In the genomic region with DNA sequence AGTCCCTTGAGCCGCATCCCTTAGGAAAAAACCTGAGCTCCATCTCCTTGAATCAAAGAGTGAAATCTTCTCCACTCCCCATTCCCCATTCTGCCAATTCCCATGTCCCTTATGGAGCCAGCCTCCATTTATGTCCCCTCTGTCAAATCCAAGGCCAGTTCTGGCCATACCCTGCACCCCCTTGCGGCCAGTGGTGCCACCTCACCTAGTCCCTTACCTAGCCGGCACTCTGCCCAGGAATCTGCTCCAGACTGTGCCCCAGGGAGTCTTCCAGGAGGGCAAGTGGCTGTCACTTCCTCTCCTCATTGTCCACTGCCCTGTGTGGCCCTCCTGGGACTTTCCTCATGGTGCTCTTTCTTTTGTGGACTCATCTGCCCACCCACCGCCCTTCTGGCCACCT, we compare ENCODE assay signal across 18 cellular contexts.
A peak's percentile ranks its signal among the peaks of the same experiment; 100 is the strongest.
DNase-seq lines count a peak whose midpoint lies in the region; ATAC-seq and TF ChIP-seq lines count a peak whose summit lies in the region.
"Had no signal": no experiment of that assay in that cellular context is flagged by ENCODE, and none has a peak within 500 bp of the region (broad histone marks: within the 10 kb centered on the region; RNA-seq: fewer than 3 reads in every experiment).

No MANE protein-coding gene starts in this region.

- BruUV-seq in Calu3 (replicated peaks; lab: Mats Ljungman, UMichigan), result no TSS peak

- no peak overlapping the region for H3K9ac ChIP-seq in MM.1S (ENCODE audit: low read length)
- H3K9ac ChIP-seq: BLaER1 had no signal

- no peaks in the 10 kb centered on the region for H3F3A ChIP-seq in MM.1S (ENCODE audit: insufficient read depth, low read length)

- H3K79me2 ChIP-seq in MM.1S (ENCODE audit: low read length), result no peaks in the 10 kb centered on the region

- DNase-seq in Calu3, result peak; percentile 29
- DNase-seq in MM.1S, result no peak
- no peak for DNase-seq in choroid plexus epithelial cell (ENCODE audit: low read depth)
- no peak for DNase-seq in MG63
- no peak for DNase-seq in H7
- DNase-seq in activated T-helper 2 cell treated with anti-CD3 and anti-CD28 coated beads, Interferon-gamma antibody, Interleukin-2, Interleukin-4, amounts not matched to agents 10 μg/mL and 5 μg/mL and 100 μg/mL, durations not matched to agents 14 hours and 24 hours and 36 hours (ENCODE audit: low spot score), result no peak
- DNase-seq in stimulated activated effector memory CD8-positive, alpha-beta T cell treated with anti-CD3 and anti-CD28 coated beads, Interleukin-12 subunit alpha, Interleukin-12 subunit beta, amount 100 ng/mL, for 72 hours (ENCODE audit: low spot score in 2 of 2), result no peak
- DNase-seq: activated CD4-positive, alpha-beta T cell treated with anti-CD3 and anti-CD28 coated beads, Interleukin-2, amount 50 U/mL, for 48 hours; activated T-cell treated with anti-CD3 and anti-CD28 coated beads, Interleukin-2, amount 50 U/mL, for 48 hours; DMS153; heart right ventricle; MV-4-11; NCI-H2107; psoas muscle; stimulated activated naive B cell treated with anti-CD40 and anti-IgM and Interleukin-4, amounts not matched to agents 10 μg/mL and 1 μg/mL and 100 μg/mL, for 72 hours had no signal

- ATAC-seq in stimulated activated effector memory CD8-positive, alpha-beta T cell treated with anti-CD3 and anti-CD28 coated beads, Interleukin-12 subunit alpha, Interleukin-12 subunit beta, amount 100 ng/mL, for 72 hours, result no peak
- ATAC-seq: stimulated activated naive B cell treated with anti-CD40 and anti-IgM and Interleukin-4, amounts not matched to agents 10 μg/mL and 1 μg/mL and 100 μg/mL, for 72 hours had no signal

- TF ChIP-seq CTCF in Calu3 (IDR thresholded peaks at IDR 0.05; ENCODE audit: unreplicated experiment), result no peak
- TF ChIP-seq CTCF in GM12872 (IDR thresholded peaks at IDR 0.05; ENCODE audit: insufficient read depth, low read depth, low read length), result peak; percentile 42; the same call in 2 of the 3 replicates
- peak; percentile 27 for TF ChIP-seq CTCF in MM.1S (IDR thresholded peaks at IDR 0.05; ENCODE audit: low read length)
- peak; percentile 19 for TF ChIP-seq CTCF in choroid plexus epithelial cell (conservative IDR thresholded peaks at IDR 0.05; ENCODE audit: low read depth, low read length)

- H3K27me3 Mint-ChIP-seq in Calu3 (ENCODE audit: unreplicated experiment), result peaks cover 82% of the 10 kb centered on the region
- H3K27me3 Mint-ChIP-seq in activated T-helper 2 cell treated with anti-CD3 and anti-CD28 coated beads, Interferon-gamma antibody, Interleukin-2, Interleukin-4, amounts not matched to agents 10 μg/mL and 5 μg/mL and 100 μg/mL, durations not matched to agents 14 hours and 24 hours and 36 hours (ENCODE audit: low read depth), result no peaks in the 10 kb centered on the region

- no peaks in the 10 kb centered on the region for H3K9me3 Mint-ChIP-seq in Calu3 (ENCODE audit: low read depth, unreplicated experiment)
- H3K9me3 Mint-ChIP-seq in activated T-helper 2 cell treated with anti-CD3 and anti-CD28 coated beads, Interferon-gamma antibody, Interleukin-2, Interleukin-4, amounts not matched to agents 10 μg/mL and 5 μg/mL and 100 μg/mL, durations not matched to agents 14 hours and 24 hours and 36 hours, result no peaks in the 10 kb centered on the region
- H3K9me3 Mint-ChIP-seq in stimulated activated effector memory CD8-positive, alpha-beta T cell treated with anti-CD3 and anti-CD28 coated beads, Interleukin-12 subunit alpha, Interleukin-12 subunit beta, amount 100 ng/mL, for 72 hours, result no peaks in the 10 kb centered on the region

- CTCF ChIA-PET in Calu3 (lab: Charles Lee), result interaction anchor here (0.7 kb wide), 1 partner anchor 770 kb away, joined by 4 read pairs; no protein-coding TSS in a partner anchor

- H3K9me2 ChIP-seq in MM.1S (replicated peaks; ENCODE audit: insufficient read depth, low read length), result no peaks in the 10 kb centered on the region

- H3K36me3 ChIP-seq in MM.1S (replicated peaks; ENCODE audit: insufficient read depth, low read length), result no peaks in the 10 kb centered on the region
- no peaks in the 10 kb centered on the region for H3K36me3 ChIP-seq in MG63
- H3K36me3 ChIP-seq in H7 (replicated peaks; ENCODE audit: control insufficient read depth, insufficient read depth, low read length), result no peaks in the 10 kb centered on the region
- H3K36me3 ChIP-seq: BLaER1, breast epithelium, heart right ventricle had no signal

- no peaks in the 10 kb centered on the region for H3K9me3 ChIP-seq in MM.1S (replicated peaks; ENCODE audit: insufficient read depth, low read length)
- no peaks in the 10 kb centered on the region for H3K9me3 ChIP-seq in MG63
- H3K9me3 ChIP-seq: BLaER1, breast epithelium, heart right ventricle, psoas muscle had no signal

- no peak overlapping the region for H3K27ac Mint-ChIP-seq in Calu3 (ENCODE audit: unreplicated experiment)
- no peak overlapping the region for H3K27ac Mint-ChIP-seq in activated T-helper 2 cell treated with anti-CD3 and anti-CD28 coated beads, Interferon-gamma antibody, Interleukin-2, Interleukin-4, amounts not matched to agents 10 μg/mL and 5 μg/mL and 100 μg/mL, durations not matched to agents 14 hours and 24 hours and 36 hours
- H3K27ac Mint-ChIP-seq in stimulated activated effector memory CD8-positive, alpha-beta T cell treated with anti-CD3 and anti-CD28 coated beads, Interleukin-12 subunit alpha, Interleukin-12 subunit beta, amount 100 ng/mL, for 72 hours, result no peak overlapping the region
- H3K27ac Mint-ChIP-seq: stimulated activated naive B cell treated with anti-CD40 and anti-IgM and Interleukin-4, amounts not matched to agents 10 μg/mL and 1 μg/mL and 100 μg/mL, for 72 hours had no signal

- no peaks in the 10 kb centered on the region for H4K20me1 ChIP-seq in MM.1S (ENCODE audit: insufficient read depth, low read length)
- H4K20me1 ChIP-seq: BLaER1 had no signal

- H3K4me1 ChIP-seq in MM.1S (ENCODE audit: low read length), result no peaks in the 10 kb centered on the region
- H3K4me1 ChIP-seq: BLaER1, breast epithelium, psoas muscle had no signal

- H2AFZ ChIP-seq in MM.1S (ENCODE audit: low read length), result no peak overlapping the region

- intact Hi-C loops in Calu3 (cut with micrococcal nuclease; ENCODE audit: unreplicated experiment), result no loop called here
- intact Hi-C loops in activated T-helper 2 cell treated with anti-CD3 and anti-CD28 coated beads, Interferon-gamma antibody, Interleukin-2, Interleukin-4, amounts not matched to agents 10 μg/mL and 5 μg/mL and 100 μg/mL, durations not matched to agents 14 hours and 24 hours and 36 hours (cut with micrococcal nuclease), result no loop called here

- no peak overlapping the region for H3K27ac ChIP-seq in MM.1S (ENCODE audit: low read length)
- H3K27ac ChIP-seq: BLaER1, breast epithelium, heart right ventricle, psoas muscle had no signal

- H3K4me2 ChIP-seq in MM.1S (ENCODE audit: low read depth, low read length), result no peak overlapping the region
- H3K4me2 ChIP-seq: BLaER1 had no signal

- no peaks in the 10 kb centered on the region for H3K36me3 Mint-ChIP-seq in Calu3 (ENCODE audit: insufficient read depth, unreplicated experiment)
- H3K36me3 Mint-ChIP-seq in activated T-helper 2 cell treated with anti-CD3 and anti-CD28 coated beads, Interferon-gamma antibody, Interleukin-2, Interleukin-4, amounts not matched to agents 10 μg/mL and 5 μg/mL and 100 μg/mL, durations not matched to agents 14 hours and 24 hours and 36 hours (ENCODE audit: low read depth), result no peaks in the 10 kb centered on the region
- H3K36me3 Mint-ChIP-seq in stimulated activated effector memory CD8-positive, alpha-beta T cell treated with anti-CD3 and anti-CD28 coated beads, Interleukin-12 subunit alpha, Interleukin-12 subunit beta, amount 100 ng/mL, for 72 hours, result no peaks in the 10 kb centered on the region

- no peaks in the 10 kb centered on the region for H3K4me1 Mint-ChIP-seq in Calu3 (ENCODE audit: low read depth, unreplicated experiment)
- no peaks in the 10 kb centered on the region for H3K4me1 Mint-ChIP-seq in activated T-helper 2 cell treated with anti-CD3 and anti-CD28 coated beads, Interferon-gamma antibody, Interleukin-2, Interleukin-4, amounts not matched to agents 10 μg/mL and 5 μg/mL and 100 μg/mL, durations not matched to agents 14 hours and 24 hours and 36 hours (ENCODE audit: low read depth)
- H3K4me1 Mint-ChIP-seq in stimulated activated effector memory CD8-positive, alpha-beta T cell treated with anti-CD3 and anti-CD28 coated beads, Interleukin-12 subunit alpha, Interleukin-12 subunit beta, amount 100 ng/mL, for 72 hours, result no peaks in the 10 kb centered on the region
- H3K4me1 Mint-ChIP-seq: stimulated activated naive B cell treated with anti-CD40 and anti-IgM and Interleukin-4, amounts not matched to agents 10 μg/mL and 1 μg/mL and 100 μg/mL, for 72 hours had no signal

- H3K27me3 ChIP-seq in MM.1S (replicated peaks; ENCODE audit: insufficient read depth, low read length), result no peaks in the 10 kb centered on the region
- H3K27me3 ChIP-seq in MG63, result no peaks in the 10 kb centered on the region
- no peaks in the 10 kb centered on the region for H3K27me3 ChIP-seq in H7 (ENCODE audit: control insufficient read depth, insufficient read depth, low read length)
- H3K27me3 ChIP-seq: BLaER1, breast epithelium, heart right ventricle had no signal

- H3K4me3 ChIP-seq in MM.1S (ENCODE audit: low read length) (no peak overlapping the region), choroid plexus epithelial cell (ENCODE audit: low read depth, low read length) (no peak overlapping the region), MG63 (no peak overlapping the region), H7 (ENCODE audit: insufficient read depth, low read depth, low read length) (no peak overlapping the region)
- H3K4me3 ChIP-seq: BLaER1, breast epithelium, heart right ventricle, psoas muscle had no signal

- no peak overlapping the region for H3K4me3 Mint-ChIP-seq in Calu3 (ENCODE audit: low read depth, unreplicated experiment)
- no peak overlapping the region for H3K4me3 Mint-ChIP-seq in activated T-helper 2 cell treated with anti-CD3 and anti-CD28 coated beads, Interferon-gamma antibody, Interleukin-2, Interleukin-4, amounts not matched to agents 10 μg/mL and 5 μg/mL and 100 μg/mL, durations not matched to agents 14 hours and 24 hours and 36 hours (ENCODE audit: low read depth)
- no peak overlapping the region for H3K4me3 Mint-ChIP-seq in stimulated activated effector memory CD8-positive, alpha-beta T cell treated with anti-CD3 and anti-CD28 coated beads, Interleukin-12 subunit alpha, Interleukin-12 subunit beta, amount 100 ng/mL, for 72 hours
- H3K4me3 Mint-ChIP-seq: stimulated activated naive B cell treated with anti-CD40 and anti-IgM and Interleukin-4, amounts not matched to agents 10 μg/mL and 1 μg/mL and 100 μg/mL, for 72 hours had no signal
